ENCODE assay signal across 8 cellular contexts in genomic region chr1:183306317-183307042, GRCh38.
DNase-seq lines count a peak whose midpoint lies in the region; ATAC-seq and TF ChIP-seq lines count a peak whose summit lies in the region.

No MANE protein-coding gene starts in this region.

- H2AFZ ChIP-seq in osteoblast (ENCODE audit: low read length) = no peak overlapping the region
- H2AFZ ChIP-seq in neuronal stem cell (ENCODE audit: low read length) = no peak overlapping the region

- H3K27ac ChIP-seq in osteoblast (ENCODE audit: low read depth, low read length) (no peak overlapping the region), neuronal stem cell (replicated peaks; ENCODE audit: low read length) (no peak overlapping the region)

- H2AK5ac ChIP-seq in neuronal stem cell (ENCODE audit: low read depth, low read length) = no peak overlapping the region

- H3K9me3 ChIP-seq in osteoblast (ENCODE audit: low read depth, low read length) (no peaks in the 10 kb centered on the region), neuronal stem cell (replicated peaks in 1 of 2; ENCODE audit: control insufficient read depth in 2 of 2, insufficient read depth in 1 of 2, low read depth in 1 of 2, low read length in 2 of 2) (no peaks in the 10 kb centered on the region)

- TF ChIP-seq CTCF in GM12874 (IDR thresholded peaks at IDR 0.05; ENCODE audit: insufficient read depth, low read depth, low read length) = peak; percentile 35; the same call in 1 of the 2 replicates
- TF ChIP-seq CTCF in brain (conservative IDR thresholded peaks at IDR 0.05) = peak; percentile 22 to 42
- peak; percentile 38 for TF ChIP-seq CTCF in osteoblast (IDR thresholded peaks at IDR 0.05; ENCODE audit: extremely low read depth, low read depth, low read length)

- no peak for ATAC-seq in effector memory CD8-positive, alpha-beta T cell (replicated peaks)
- no peak for ATAC-seq in activated CD4-positive, CD25-positive, alpha-beta regulatory T cell treated with anti-CD3 and anti-CD28 coated beads, Interleukin-2, amount 50 U/mL, for 24 hours

- no peak overlapping the region for H2BK5ac ChIP-seq in neuronal stem cell (ENCODE audit: low read length)

- H3K4me1 Mint-ChIP-seq in brain = peaks cover 71% of the 10 kb centered on the region
- H3K4me1 Mint-ChIP-seq in activated naive CD8-positive, alpha-beta T cell treated with anti-CD3 and anti-CD28 coated beads for 36 hours = peaks cover 6% of the 10 kb centered on the region
- no peaks in the 10 kb centered on the region for H3K4me1 Mint-ChIP-seq in effector memory CD8-positive, alpha-beta T cell (ENCODE audit: low read depth in 2 of 2)

- H2BK12ac ChIP-seq in neuronal stem cell (ENCODE audit: low read length) = no peak overlapping the region

- WGBS in neuronal stem cell (ENCODE audit: extremely low coverage in 2 of 2, insufficient read length in 2 of 2, insufficient replicate concordance in 1 of 2), 2 donors = no CpG with 5 or more reads among the region's 5 CpGs

- H3K27ac Mint-ChIP-seq in brain = peak overlapping the region in 3 of 5 experiments; percentile 46 to 55 (median 54)
- no peak overlapping the region for H3K27ac Mint-ChIP-seq in activated naive CD8-positive, alpha-beta T cell treated with anti-CD3 and anti-CD28 coated beads for 36 hours
- no peak overlapping the region for H3K27ac Mint-ChIP-seq in effector memory CD8-positive, alpha-beta T cell

- DNase-seq in osteoblast (ENCODE audit: insufficient read length, low spot score, missing footprints) (peak; percentile 71), neuronal stem cell (ENCODE audit: low spot score) (no peak)
- no peak for DNase-seq in activated naive CD8-positive, alpha-beta T cell treated with anti-CD3 and anti-CD28 coated beads for 36 hours
- no peak for DNase-seq in effector memory CD8-positive, alpha-beta T cell

- H3K9me3 Mint-ChIP-seq in brain = peaks cover 0 to 10% (median 3%) of the 10 kb centered on the region in 5 experiments
- no peaks in the 10 kb centered on the region for H3K9me3 Mint-ChIP-seq in activated naive CD8-positive, alpha-beta T cell treated with anti-CD3 and anti-CD28 coated beads for 36 hours
- no peaks in the 10 kb centered on the region for H3K9me3 Mint-ChIP-seq in effector memory CD8-positive, alpha-beta T cell

- no peak overlapping the region for H3K4me3 Mint-ChIP-seq in brain
- no peak overlapping the region for H3K4me3 Mint-ChIP-seq in activated naive CD8-positive, alpha-beta T cell treated with anti-CD3 and anti-CD28 coated beads for 36 hours
- no peak overlapping the region for H3K4me3 Mint-ChIP-seq in effector memory CD8-positive, alpha-beta T cell

- H3K9ac ChIP-seq in neuronal stem cell (ENCODE audit: low read depth, low read length, poor library complexity) = no peak overlapping the region

- no peak overlapping the region for H3K14ac ChIP-seq in neuronal stem cell (ENCODE audit: low read length)

- no peak overlapping the region for H3K18ac ChIP-seq in neuronal stem cell (ENCODE audit: low read length)

- H3K4me2 ChIP-seq in osteoblast (ENCODE audit: insufficient read depth, low read length) (no peak overlapping the region), neuronal stem cell (ENCODE audit: insufficient read depth, low read length, poor library complexity, severe bottlenecking) (no peak overlapping the region)

- TF ChIP-seq RAD21 in Ishikawa (IDR thresholded peaks at IDR 0.05; ENCODE audit: low read depth) = peak; percentile 26; the same call in 1 of the 2 replicates

- H3K36me3 ChIP-seq in osteoblast (ENCODE audit: insufficient read depth, low read length) = no peaks in the 10 kb centered on the region
- no peaks in the 10 kb centered on the region for H3K36me3 ChIP-seq in neuronal stem cell (replicated peaks in 1 of 2; ENCODE audit: control insufficient read depth in 2 of 2, insufficient read depth in 2 of 2, low read length in 2 of 2)

- no peak overlapping the region for H3K4ac ChIP-seq in neuronal stem cell (ENCODE audit: low read length)

- no peak overlapping the region for H4K91ac ChIP-seq in neuronal stem cell (ENCODE audit: low read depth, low read length, poor library complexity)

- H3K36me3 Mint-ChIP-seq in brain = peaks cover 15% of the 10 kb centered on the region
- no peaks in the 10 kb centered on the region for H3K36me3 Mint-ChIP-seq in activated naive CD8-positive, alpha-beta T cell treated with anti-CD3 and anti-CD28 coated beads for 36 hours
- H3K36me3 Mint-ChIP-seq in effector memory CD8-positive, alpha-beta T cell (ENCODE audit: insufficient read depth) = no peaks in the 10 kb centered on the region

- no peak overlapping the region for H3K4me3 ChIP-seq in osteoblast (ENCODE audit: insufficient read depth, low read length)
- H3K4me3 ChIP-seq in neuronal stem cell (ENCODE audit: low read length in 2 of 2) = no peak overlapping the region

- H2BK120ac ChIP-seq in neuronal stem cell (ENCODE audit: low read depth, low read length) = no peak overlapping the region

- H3K27me3 Mint-ChIP-seq in brain = peaks cover 16% of the 10 kb centered on the region
- peaks cover 4% of the 10 kb centered on the region for H3K27me3 Mint-ChIP-seq in activated naive CD8-positive, alpha-beta T cell treated with anti-CD3 and anti-CD28 coated beads for 36 hours
- peaks cover 17 to 29% of the 10 kb centered on the region in 2 donors for H3K27me3 Mint-ChIP-seq in effector memory CD8-positive, alpha-beta T cell

- no peak overlapping the region for H2BK15ac ChIP-seq in neuronal stem cell (ENCODE audit: low read length)

- H3K23ac ChIP-seq in neuronal stem cell (ENCODE audit: low read depth, low read length, poor library complexity) = no peak overlapping the region

- TF ChIP-seq EP300 in Ishikawa (IDR thresholded peaks at IDR 0.05; ENCODE audit: borderline replicate concordance) = 0 out of 2 replicates have a peak, but pooled peaks have one; percentile 23

- no peak overlapping the region for H4K8ac ChIP-seq in neuronal stem cell (ENCODE audit: low read depth, low read length)

- H3K27me3 ChIP-seq in osteoblast (ENCODE audit: insufficient read depth, low read length) (no peaks in the 10 kb centered on the region), neuronal stem cell (ENCODE audit: control insufficient read depth in 3 of 3, insufficient read depth in 3 of 3, low read depth in 1 of 3, low read length in 3 of 3) (no peaks in the 10 kb centered on the region)

- no peaks in the 10 kb centered on the region for H3K79me2 ChIP-seq in osteoblast (ENCODE audit: insufficient read depth, low read length)

- no peaks in the 10 kb centered on the region for H3K79me1 ChIP-seq in neuronal stem cell (ENCODE audit: low read depth, low read length)

- H3K4me1 ChIP-seq in osteoblast (ENCODE audit: insufficient read depth, low read length) = peaks cover 11% of the 10 kb centered on the region
- H3K4me1 ChIP-seq in neuronal stem cell (ENCODE audit: control insufficient read depth in 2 of 2, insufficient read depth in 1 of 2, low read depth in 1 of 2, low read length in 2 of 2) = peaks cover 3 to 7% of the 10 kb centered on the region in 2 donors

- no peaks in the 10 kb centered on the region for H4K20me1 ChIP-seq in osteoblast (ENCODE audit: insufficient read depth, low read length)

TF ChIP-seq in Ishikawa, 13 proteins besides CTCF, POLR2A, EP300 and RAD21:
- TF ChIP-seq ZBTB7A (IDR thresholded peaks at IDR 0.05; ENCODE audit: low read depth) = no peak
- no peak for TF ChIP-seq YY1 (IDR thresholded peaks at IDR 0.05; ENCODE audit: low read depth)
- TF ChIP-seq TCF12 (IDR thresholded peaks at IDR 0.05; ENCODE audit: low read depth) = no peak
- TF ChIP-seq CEBPB (IDR thresholded peaks at IDR 0.05) = no peak
- no peak for TF ChIP-seq FOXM1 (IDR thresholded peaks at IDR 0.05; ENCODE audit: borderline replicate concordance, low read depth)
- 0 out of 2 replicates have a peak, but pooled peaks have one; percentile 24 for TF ChIP-seq MAX (IDR thresholded peaks at IDR 0.05)
- no peak for TF ChIP-seq CREB1 (IDR thresholded peaks at IDR 0.05; ENCODE audit: low read depth)
- TF ChIP-seq NFIC (IDR thresholded peaks at IDR 0.05) = no peak

Comparison
In these comparisons a context has a peak if more than half of its experiments do, and no peak if none do; other contexts are left out.
1. H3K27ac Mint-ChIP-seq: peak in brain (3 of 5); none in activated naive CD8-positive, alpha-beta T cell treated with anti-CD3 and anti-CD28 coated beads for 36 hours (single experiment) and effector memory CD8-positive, alpha-beta T cell (0 of 2).
2. Peak in every context shown above with its lines, with median percentiles within 50 percentile points of each other: CTCF ChIP-seq.